Comparison of ENCODE assay signal across 21 cellular contexts in genomic region chr4:183304538-183304937, GRCh38.
"Had no signal": no experiment of that assay in that cellular context is flagged by ENCODE, and none has a peak within 500 bp of the region (broad histone marks: within the 10 kb centered on the region; RNA-seq: fewer than 3 reads in every experiment).

No MANE protein-coding gene starts in this region.

- H3K4me3 ChIP-seq: heart right ventricle, pancreas, psoas muscle, upper lobe of left lung had no signal

- ATAC-seq: activated CD4-positive, alpha-beta T cell treated with anti-CD3 and anti-CD28 coated beads for 36 hours; heart right ventricle; left colon; pancreas; psoas muscle; right cardiac atrium; stimulated activated naive CD8-positive, alpha-beta T cell treated with anti-CD3 and anti-CD28 coated beads, Interleukin-15, Interleukin-2, amounts not matched to agents 100 U/mL and 50 U/mL, for 24 hours had no signal

- H3K27ac ChIP-seq: heart right ventricle, pancreas, psoas muscle, upper lobe of left lung had no signal

- H3K4me1 ChIP-seq: pancreas, psoas muscle, upper lobe of left lung had no signal

- H3K36me3 ChIP-seq: pancreas had no signal

- H3K9me3 ChIP-seq: heart right ventricle, pancreas, psoas muscle, upper lobe of left lung had no signal

- DNase-seq: activated B cell treated with CpG ODN at 0.5 μM for 24 hours; activated CD4-positive, alpha-beta T cell treated with anti-CD3 and anti-CD28 coated beads for 36 hours; activated CD4-positive, alpha-beta T cell treated with anti-CD3 and anti-CD28 coated beads, Interleukin-2, amount 50 U/mL, for 48 hours; activated CD8-positive, alpha-beta memory T cell treated with anti-CD3 and anti-CD28 coated beads, Interleukin-2, amount 50 U/mL, for 48 hours; activated effector memory CD4-positive, alpha-beta T cell treated with Interleukin-2 at 50 U/mL for 16 hours; activated naive CD4-positive, alpha-beta T cell treated with anti-CD3 and anti-CD28 coated beads, Interleukin-2, amount 10 ng/mL, durations not matched to agents 7 days and 5 days; activated T-cell treated with anti-CD3 and anti-CD28 coated beads, Interleukin-2, amount 50 U/mL, for 48 hours; amygdala; cerebellar nuclear complex; cortex of kidney; endodermal cell; heart right ventricle; left colon; pancreas; psoas muscle; right cardiac atrium; stimulated activated CD4-positive, alpha-beta T cell treated with anti-CD3 and anti-CD28 coated beads, Interleukin-12 subunit alpha, Interleukin-12 subunit beta, amount 100 ng/mL, for 4 hours; stimulated activated CD4-positive, alpha-beta T cell treated with anti-CD3 and anti-CD28 coated beads, Interleukin-4, amount 100 ng/mL, for 4 hours; stimulated activated naive CD8-positive, alpha-beta T cell treated with anti-CD3 and anti-CD28 coated beads, Interleukin-15, Interleukin-2, amounts not matched to agents 100 U/mL and 50 U/mL, for 24 hours; T1000; upper lobe of left lung had no signal

- H3K27me3 ChIP-seq: heart right ventricle, pancreas, upper lobe of left lung had no signal
